In genomic region chr17:77886387-77886728, GRCh38 we compare ENCODE assay signal across 10 cellular contexts.
DNase-seq lines count a peak whose midpoint lies in the region; ATAC-seq and TF ChIP-seq lines count a peak whose summit lies in the region.
"Had no signal": no experiment of that assay in that cellular context is flagged by ENCODE, and none has a peak within 500 bp of the region (broad histone marks: within the 10 kb centered on the region; RNA-seq: fewer than 3 reads in every experiment).

No MANE protein-coding gene starts in this region.

- no peak overlapping the region for H3K4me3 Mint-ChIP-seq in activated CD4-positive, alpha-beta T cell treated with anti-CD3 and anti-CD28 coated beads for 36 hours
- H3K4me3 Mint-ChIP-seq in activated CD4-positive, alpha-beta T cell treated with anti-CD3 and anti-CD28 coated beads, Interleukin-2, amount 10 ng/mL, durations not matched to agents 7 days and 5 days = no peak overlapping the region

- POLR2A ChIA-PET in activated CD4-positive, alpha-beta T cell treated with anti-CD3 and anti-CD28 coated beads for 36 hours (lab: Charles Lee) = no interaction called here
- POLR2A ChIA-PET in activated CD4-positive, alpha-beta T cell treated with anti-CD3 and anti-CD28 coated beads, Interleukin-2, amount 10 ng/mL, durations not matched to agents 7 days and 5 days (lab: Charles Lee) = no interaction called here

- H3K27ac ChIP-seq in stomach (peak overlapping the region in 3 of 5 donors; percentile 80 to 85 (median 81)), sigmoid colon (no peak overlapping the region)

- intact Hi-C loops in activated CD4-positive, alpha-beta T cell treated with anti-CD3 and anti-CD28 coated beads for 36 hours (cut with DNase I, micrococcal nuclease) = no loop called here
- intact Hi-C loops in Right ventricle myocardium inferior (cut with DNase I) = loop anchor here (5.0 kb wide), 2 partner anchors 71 to 159 kb away; partner anchors contain the start of gene TNRC6C
- intact Hi-C loops in stomach (cut with DNase I; ENCODE audit: low total_unique reads) = no loop called here
- intact Hi-C loops in sigmoid colon (cut with DNase I) = loop anchor here (2.0 to 10.0 kb wide), 3 partner anchors 72 to 128 kb away; partner anchors contain the start of gene TNRC6C

- no peak for TF ChIP-seq POLR2A in stomach (IDR thresholded peaks at IDR 0.05)
- TF ChIP-seq POLR2A in sigmoid colon (IDR thresholded peaks at IDR 0.05) = no peak

- peaks cover 61% of the 10 kb centered on the region for H3K4me1 Mint-ChIP-seq in activated CD4-positive, alpha-beta T cell treated with anti-CD3 and anti-CD28 coated beads for 36 hours
- peaks cover 55% of the 10 kb centered on the region for H3K4me1 Mint-ChIP-seq in activated CD4-positive, alpha-beta T cell treated with anti-CD3 and anti-CD28 coated beads, Interleukin-2, amount 10 ng/mL, durations not matched to agents 7 days and 5 days

- H3K4me1 ChIP-seq in stomach (peaks cover 10 to 40% (median 34%) of the 10 kb centered on the region in 4 donors), sigmoid colon (peaks cover 5 to 29% (median 22%) of the 10 kb centered on the region in 4 donors)

- H3K27me3 ChIP-seq in stomach = peaks cover 0 to 9% (median 0%) of the 10 kb centered on the region in 3 donors
- H3K27me3 ChIP-seq in sigmoid colon = no peaks in the 10 kb centered on the region

- 59 to 72% (median 66%) methylated on average over 12 to 13 of the region's 13 CpGs for WGBS in stomach, 5 donors
- WGBS in sigmoid colon, 2 donors = 20 to 62% methylated on average over 13 of the region's 13 CpGs

- H3K27me3 Mint-ChIP-seq in activated CD4-positive, alpha-beta T cell treated with anti-CD3 and anti-CD28 coated beads for 36 hours = peaks cover 3% of the 10 kb centered on the region
- peaks cover 40% of the 10 kb centered on the region for H3K27me3 Mint-ChIP-seq in activated CD4-positive, alpha-beta T cell treated with anti-CD3 and anti-CD28 coated beads, Interleukin-2, amount 10 ng/mL, durations not matched to agents 7 days and 5 days

- TF ChIP-seq CTCF in stomach (IDR thresholded peaks at IDR 0.05) (no peak), sigmoid colon (IDR thresholded peaks at IDR 0.05) (no peak)

- ATAC-seq in activated CD4-positive, alpha-beta T cell treated with anti-CD3 and anti-CD28 coated beads for 36 hours = no peak
- ATAC-seq in Right ventricle myocardium inferior (no peak), HG03280 (IDR thresholded peaks at IDR 0.05; ENCODE audit: unreplicated experiment) (no peak)

- no peak overlapping the region for H3K4me3 ChIP-seq in stomach
- no peak overlapping the region for H3K4me3 ChIP-seq in sigmoid colon

- H3K9me3 Mint-ChIP-seq in activated CD4-positive, alpha-beta T cell treated with anti-CD3 and anti-CD28 coated beads for 36 hours (ENCODE audit: low read depth) = no peaks in the 10 kb centered on the region
- H3K9me3 Mint-ChIP-seq in activated CD4-positive, alpha-beta T cell treated with anti-CD3 and anti-CD28 coated beads, Interleukin-2, amount 10 ng/mL, durations not matched to agents 7 days and 5 days = no peaks in the 10 kb centered on the region

- H3K9me3 ChIP-seq in stomach = no peaks in the 10 kb centered on the region
- no peaks in the 10 kb centered on the region for H3K9me3 ChIP-seq in sigmoid colon

- TF ChIP-seq EP300 in stomach (IDR thresholded peaks at IDR 0.05) (no peak), sigmoid colon (IDR thresholded peaks at IDR 0.05) (no peak)

- H3K27ac Mint-ChIP-seq in activated CD4-positive, alpha-beta T cell treated with anti-CD3 and anti-CD28 coated beads for 36 hours = no peak overlapping the region
- H3K27ac Mint-ChIP-seq in activated CD4-positive, alpha-beta T cell treated with anti-CD3 and anti-CD28 coated beads, Interleukin-2, amount 10 ng/mL, durations not matched to agents 7 days and 5 days = no peak overlapping the region

- H3K36me3 ChIP-seq in stomach (no peaks in the 10 kb centered on the region), sigmoid colon (no peaks in the 10 kb centered on the region)

- peak; percentile 52 for DNase-seq in activated CD4-positive, alpha-beta T cell treated with anti-CD3 and anti-CD28 coated beads for 36 hours
- no peak for DNase-seq in activated CD4-positive, alpha-beta T cell treated with anti-CD3 and anti-CD28 coated beads, Interleukin-2, amount 10 ng/mL, durations not matched to agents 7 days and 5 days
- DNase-seq in NOMO-1 treated with dmso at 0.1 percent for 144 hours (lab: John Stamatoyannopoulos, UW; ENCODE audit: unreplicated experiment) = peak; percentile 19
- DNase-seq in Right ventricle myocardium inferior (ENCODE audit: missing footprints) = peak; percentile 88
- DNase-seq in stomach = peak; percentile 41
- DNase-seq in ureter (ENCODE audit: low spot score) = no peak
- no peak for DNase-seq in sigmoid colon
- DNase-seq: amniotic stem cell, NCI-H2081 had no signal

- H3K36me3 Mint-ChIP-seq in activated CD4-positive, alpha-beta T cell treated with anti-CD3 and anti-CD28 coated beads for 36 hours (ENCODE audit: low read depth) = no peaks in the 10 kb centered on the region
- H3K36me3 Mint-ChIP-seq in activated CD4-positive, alpha-beta T cell treated with anti-CD3 and anti-CD28 coated beads, Interleukin-2, amount 10 ng/mL, durations not matched to agents 7 days and 5 days (ENCODE audit: low read depth) = no peaks in the 10 kb centered on the region

- CTCF ChIA-PET in activated CD4-positive, alpha-beta T cell treated with anti-CD3 and anti-CD28 coated beads for 36 hours (lab: Charles Lee) = interaction anchor here (0.9 to 1.8 kb wide), 2 partner anchors 20 to 128 kb away, joined by 3 to 6 read pairs; no protein-coding TSS in a partner anchor
- CTCF ChIA-PET in activated CD4-positive, alpha-beta T cell treated with anti-CD3 and anti-CD28 coated beads, Interleukin-2, amount 10 ng/mL, durations not matched to agents 7 days and 5 days (lab: Charles Lee) = interaction anchor here (0.9 to 1.1 kb wide), 2 partner anchors 18 to 117 kb away, joined by 3 read pairs; no protein-coding TSS in a partner anchor

Comparison
In these comparisons a context has a peak if more than half of its experiments do, and no peak if none do; other contexts are left out.
1. DNase-seq: peak in activated CD4-positive, alpha-beta T cell treated with anti-CD3 and anti-CD28 coated beads for 36 hours (single experiment), NOMO-1 treated with dmso at 0.1 percent for 144 hours (single experiment), Right ventricle myocardium inferior (single experiment) and stomach (single experiment); none in activated CD4-positive, alpha-beta T cell treated with anti-CD3 and anti-CD28 coated beads, Interleukin-2, amount 10 ng/mL, durations not matched to agents 7 days and 5 days (single experiment), ureter (single experiment) and sigmoid colon (single experiment).
2. H3K27ac ChIP-seq: peak in stomach (3 of 5); none in sigmoid colon (0 of 4).
3. intact Hi-C loops: an anchor here in Right ventricle myocardium inferior (5.0 kb wide) and sigmoid colon (2.0 to 10.0 kb wide); none called in activated CD4-positive, alpha-beta T cell treated with anti-CD3 and anti-CD28 coated beads for 36 hours and stomach.